8 cellular contexts compared by ENCODE assay signal in genomic region chr17:81702934-81703746, GRCh38. TPM values are rescaled to one million over a fixed set of nuclear protein-coding genes. Genes with fewer than 3 reads are reported as not detected.
DNase-seq lines count a peak whose midpoint lies in the region; ATAC-seq and TF ChIP-seq lines count a peak whose summit lies in the region.

MRPL12 (plus strand) TSS chr17:81703367; CDS start chr17:81703502, 135 bp downstream.

- DNase-seq in GM04503 (ENCODE audit: low read depth) (peak; percentile 42), HEK293T (ENCODE audit: extremely low spot score) (peak; percentile 94), NCI-H1048 (lab: John Stamatoyannopoulos, UW) (peak; percentile 84), glomerular visceral epithelial cell (ENCODE audit: extremely low spot score) (peak; percentile 92), omental fat pad (ENCODE audit: low spot score) (peak; percentile 79)

- no peak for TF ChIP-seq CTCF in omental fat pad (IDR thresholded peaks at IDR 0.05)

- H3K4me3 Mint-ChIP-seq in activated naive CD4-positive, alpha-beta T cell treated with anti-CD3 and anti-CD28 coated beads, Interleukin-2, amount 50 U/mL, for 24 hours, result peak within 1 kb of the TSS; percentile 95

- POLR2A ChIA-PET in HEK293T (lab: Yijun Ruan, JAX), result interaction anchor here (0.6 to 4.1 kb wide), 20 partner anchors 10 to 320 kb away, joined by 3 to 120 read pairs (median 5); partner anchors contain the start of genes ARL16, CCDC137, CENPX and FAAP100

- no peaks in the 10 kb centered on the region for H3K9me3 Mint-ChIP-seq in activated naive CD4-positive, alpha-beta T cell treated with anti-CD3 and anti-CD28 coated beads, Interleukin-2, amount 50 U/mL, for 24 hours

- peak; percentile 90 for ATAC-seq in SK-N-SH treated with all-trans-retinoic acid at 6 μM for 48 hours
- ATAC-seq in omental fat pad (ENCODE audit: low FRiP score), result peak; percentile 92

- no peaks in the 10 kb centered on the region for H3K27me3 Mint-ChIP-seq in activated naive CD4-positive, alpha-beta T cell treated with anti-CD3 and anti-CD28 coated beads, Interleukin-2, amount 50 U/mL, for 24 hours

- peaks cover 20% of the 10 kb centered on the region for H3K4me1 Mint-ChIP-seq in activated naive CD4-positive, alpha-beta T cell treated with anti-CD3 and anti-CD28 coated beads, Interleukin-2, amount 50 U/mL, for 24 hours

- H3K27ac ChIP-seq in temporal lobe (ENCODE audit: low read depth, low read length), result peak within 1 kb of the TSS; percentile 65

- peak within 1 kb of the TSS; percentile 97 for H3K27ac Mint-ChIP-seq in activated naive CD4-positive, alpha-beta T cell treated with anti-CD3 and anti-CD28 coated beads, Interleukin-2, amount 50 U/mL, for 24 hours

- CTCF ChIA-PET in HEK293T (lab: Yijun Ruan, JAX), result interaction anchor here (1.2 to 1.8 kb wide), 4 partner anchors 10 to 24 kb away, joined by 3 to 5 read pairs (median 4); partner anchors contain the start of genes ARL16 and HGS

- peaks cover 3% of the 10 kb centered on the region for H3K36me3 Mint-ChIP-seq in activated naive CD4-positive, alpha-beta T cell treated with anti-CD3 and anti-CD28 coated beads, Interleukin-2, amount 50 U/mL, for 24 hours

TF ChIP-seq in HEK293T, 16 proteins besides CTCF, POLR2A, EP300 and RAD21:
- TF ChIP-seq BHLHE40 (IDR thresholded peaks at IDR 0.05; ENCODE audit: borderline replicate concordance), result no peak
- TF ChIP-seq ARNT (IDR thresholded peaks at IDR 0.05), result no peak
- TF ChIP-seq L3MBTL2 (conservative IDR thresholded peaks at IDR 0.05), result peak; percentile 87
- TF ChIP-seq ZNF384 (IDR thresholded peaks at IDR 0.05), result no peak
- TF ChIP-seq SP1 (IDR thresholded peaks at IDR 0.05), result no peak
- TF ChIP-seq ELF4 (IDR thresholded peaks at IDR 0.05), result peak; percentile 50
TF ChIP-seq in HEK293T: peak in this region for 2.

TF ChIP-seq in SK-N-SH treated with all-trans-retinoic acid at 6 μM for 48 hours, 23 proteins besides CTCF, POLR2A, EP300 and RAD21 (continues in another document):
- no peak for TF ChIP-seq CREB5 (CRISPR knock-in tag; IDR thresholded peaks at IDR 0.05; ENCODE audit: low read depth)
- TF ChIP-seq PATZ1 (CRISPR knock-in tag; IDR thresholded peaks at IDR 0.05; ENCODE audit: borderline replicate concordance), result peak; percentile 52; the same call in 1 of the 2 replicates
- peak; percentile 19; the same call in 1 of the 2 replicates for TF ChIP-seq ZFP30 (CRISPR knock-in tag; IDR thresholded peaks at IDR 0.05)
- 0 out of 2 replicates have a peak, but pooled peaks have one; percentile 47 for TF ChIP-seq ESRRG (CRISPR knock-in tag; IDR thresholded peaks at IDR 0.05)
- no peak for TF ChIP-seq RARB (CRISPR knock-in tag; IDR thresholded peaks at IDR 0.05)
- peak; percentile 70; the same call in 1 of the 2 replicates for TF ChIP-seq ZNF565 (CRISPR knock-in tag; conservative IDR thresholded peaks at IDR 0.05; ENCODE audit: low read depth)
- TF ChIP-seq SNAI2 (CRISPR knock-in tag; IDR thresholded peaks at IDR 0.05), result no peak
- peak; percentile 62; the same call in 1 of the 2 replicates for TF ChIP-seq POU6F1 (CRISPR knock-in tag; IDR thresholded peaks at IDR 0.05; ENCODE audit: borderline replicate concordance, low read depth)
- TF ChIP-seq ZNF70 (CRISPR knock-in tag; IDR thresholded peaks at IDR 0.05), result no peak
- no peak for TF ChIP-seq BACH2 (CRISPR knock-in tag; IDR thresholded peaks at IDR 0.05; ENCODE audit: borderline replicate concordance)
- no peak for TF ChIP-seq TCF4 (CRISPR knock-in tag; IDR thresholded peaks at IDR 0.05; ENCODE audit: borderline replicate concordance)
- TF ChIP-seq GLIS3 (CRISPR knock-in tag; IDR thresholded peaks at IDR 0.05), result peak; percentile 16; the same call in 1 of the 2 replicates
- TF ChIP-seq CSRNP3 (CRISPR knock-in tag; IDR thresholded peaks at IDR 0.05), result no peak
- TF ChIP-seq OSR1 (CRISPR knock-in tag; IDR thresholded peaks at IDR 0.05), result no peak
- no peak for TF ChIP-seq ARNTL (CRISPR knock-in tag; IDR thresholded peaks at IDR 0.05; ENCODE audit: borderline replicate concordance, low read depth)
- TF ChIP-seq PPARA (CRISPR knock-in tag; IDR thresholded peaks at IDR 0.05; ENCODE audit: borderline replicate concordance), result no peak
- 0 out of 2 replicates have a peak, but pooled peaks have one; percentile 2 for TF ChIP-seq TOX (CRISPR knock-in tag; IDR thresholded peaks at IDR 0.05; ENCODE audit: borderline replicate concordance)
- peak; percentile 10; the same call in 1 of the 2 replicates for TF ChIP-seq CSDC2 (CRISPR knock-in tag; IDR thresholded peaks at IDR 0.05)
- TF ChIP-seq ZFP3 (CRISPR knock-in tag; IDR thresholded peaks at IDR 0.05), result peak; percentile 51; the same call in 1 of the 2 replicates
- TF ChIP-seq ISL1 (CRISPR knock-in tag; IDR thresholded peaks at IDR 0.05), result no peak
- TF ChIP-seq ZNF8 (CRISPR knock-in tag; IDR thresholded peaks at IDR 0.05), result no peak

RNA-seq across cellular contexts. Expression of gene MRPL12, which starts in this region (rescaled TPM):
- total RNA-seq in omental fat pad (10 to 100 TPM; 31.4 to 55.8 (median 49.2) TPM), temporal lobe (4.9 TPM)

Comparison
In these comparisons a context has a peak if more than half of its experiments do, and no peak if none do; other contexts are left out.
1. Peak in every context shown above with its lines: DNase-seq, ATAC-seq and H3K27ac ChIP-seq.
2. DNase-seq: peak in every context shown above with its lines; median percentile 94 in HEK293T; 92 in glomerular visceral epithelial cell; 84 in NCI-H1048; 79 in omental fat pad; 42 in GM04503.